In genomic region chr5:25554077-25554476, GRCh38 we compare ENCODE assay signal across 23 cellular contexts.
DNase-seq lines count a peak whose midpoint lies in the region; ATAC-seq, FAIRE-seq and TF ChIP-seq lines count a peak whose summit lies in the region.
"Had no signal": no experiment of that assay in that cellular context is flagged by ENCODE, and none has a peak within 500 bp of the region (broad histone marks: within the 10 kb centered on the region; RNA-seq: fewer than 3 reads in every experiment).

No MANE protein-coding gene starts in this region.

- no peak overlapping the region for H3K4me3 ChIP-seq in spleen

- TF ChIP-seq CTCF in progenitor cell of endocrine pancreas (IDR thresholded peaks at IDR 0.05; ENCODE audit: unreplicated experiment) (no peak), spleen (IDR thresholded peaks at IDR 0.05 in 8 of 11, conservative IDR thresholded peaks at IDR 0.05 in 3 of 11) (no peak)

- intact Hi-C loops in sciatic nerve (cut with DNase I) (no loop called here), spleen (cut with DNase I; ENCODE audit: low total_unique reads) (no loop called here)

- no peak overlapping the region for H3K4me3 Mint-ChIP-seq in progenitor cell of endocrine pancreas (ENCODE audit: low read depth)
- H3K4me3 Mint-ChIP-seq in immature natural killer cell, result no peak overlapping the region
- H3K4me3 Mint-ChIP-seq: CD4-positive, CD25-positive, alpha-beta regulatory T cell; CD8-positive, alpha-beta memory T cell; HFFc6 had no signal

- in situ Hi-C loops in SK-MEL-5 (cut with HindIII; ENCODE audit: low pct_unique_long_range_greater_than_20kb, low sequenced_read_pairs), result no loop called here

- peak; percentile 15 for FAIRE-seq in H54 (lab: Jason Lieb, UNC)
- FAIRE-seq: GM12892, GM18507 had no signal

- H3K9me3 ChIP-seq in spleen, result peaks cover 0 to 6% (median 0%) of the 10 kb centered on the region in 8 donors
- H3K9me3 ChIP-seq: BE2C had no signal

- H3K36me3 Mint-ChIP-seq in progenitor cell of endocrine pancreas (ENCODE audit: insufficient read depth), result no peaks in the 10 kb centered on the region
- no peaks in the 10 kb centered on the region for H3K36me3 Mint-ChIP-seq in immature natural killer cell
- H3K36me3 Mint-ChIP-seq: CD4-positive, CD25-positive, alpha-beta regulatory T cell; CD8-positive, alpha-beta memory T cell had no signal

- H3K27ac ChIP-seq in spleen, result no peak overlapping the region
- H3K27ac ChIP-seq: HL-60 had no signal

- H3K36me3 ChIP-seq in spleen, result no peaks in the 10 kb centered on the region
- H3K36me3 ChIP-seq: BE2C had no signal

- no peaks in the 10 kb centered on the region for H3K27me3 ChIP-seq in spleen (replicated peaks in 1 of 7)
- H3K27me3 ChIP-seq: BE2C had no signal

- ATAC-seq in sciatic nerve, result no peak
- ATAC-seq: HCT116 had no signal

- no peaks in the 10 kb centered on the region for H3K4me1 Mint-ChIP-seq in progenitor cell of endocrine pancreas (ENCODE audit: low read depth)
- no peaks in the 10 kb centered on the region for H3K4me1 Mint-ChIP-seq in immature natural killer cell
- H3K4me1 Mint-ChIP-seq: CD4-positive, CD25-positive, alpha-beta regulatory T cell; CD8-positive, alpha-beta memory T cell had no signal

- DNase-seq in H54 (ENCODE audit: insufficient read length, low spot score), result no peak
- peak; percentile 55 for DNase-seq in SK-MEL-5 (ENCODE audit: low read depth, low spot score)
- peak; percentile 7 for DNase-seq in iPS-NIHi11 (ENCODE audit: low spot score)
- DNase-seq in progenitor cell of endocrine pancreas (ENCODE audit: low spot score, unreplicated experiment), result no peak
- DNase-seq in immature natural killer cell, result no peak
- no peak for DNase-seq in sciatic nerve (ENCODE audit: low spot score)
- DNase-seq in spleen, result no peak
- DNase-seq: ACHN; BE2C; C1 segment of cervical spinal cord; CD4-positive, CD25-positive, alpha-beta regulatory T cell; CD8-positive, alpha-beta memory T cell; COR-L47; DMS 273 treated with DMSO at 0.1 percent for 48 hours; DMS53; DND-41; EL; GOT3; HFFc6 had no signal

- WGBS in spleen, 5 donors, result 63 to 91% (median 82%) methylated on average over 2 of the region's 2 CpGs

- H3K4me1 ChIP-seq in spleen, result no peaks in the 10 kb centered on the region
- H3K4me1 ChIP-seq: BE2C had no signal

- H3K9me3 Mint-ChIP-seq in progenitor cell of endocrine pancreas (ENCODE audit: low read depth) (no peaks in the 10 kb centered on the region), immature natural killer cell (peaks cover 6 to 24% (median 11%) of the 10 kb centered on the region in 6 donors)

- no peaks in the 10 kb centered on the region for H3K27me3 Mint-ChIP-seq in progenitor cell of endocrine pancreas
- peaks cover 0 to 2% (median 0%) of the 10 kb centered on the region in 3 donors for H3K27me3 Mint-ChIP-seq in immature natural killer cell (ENCODE audit: low read depth in 3 of 3)
- H3K27me3 Mint-ChIP-seq: CD4-positive, CD25-positive, alpha-beta regulatory T cell; CD8-positive, alpha-beta memory T cell had no signal

- H3K27ac Mint-ChIP-seq in progenitor cell of endocrine pancreas (peak overlapping the region; percentile 69), immature natural killer cell (no peak overlapping the region)
- H3K27ac Mint-ChIP-seq: CD4-positive, CD25-positive, alpha-beta regulatory T cell; CD8-positive, alpha-beta memory T cell; HFFc6 had no signal

- TF ChIP-seq POLR2A in H54 (IDR thresholded peaks at IDR 0.05; ENCODE audit: low read depth, low read length) (no peak), spleen (IDR thresholded peaks at IDR 0.05) (no peak)

Comparison
In these comparisons a context has a peak if more than half of its experiments do, and no peak if none do; other contexts are left out.
1. DNase-seq: peak in SK-MEL-5 (single experiment) and iPS-NIHi11 (single experiment); none in H54 (single experiment), progenitor cell of endocrine pancreas (single experiment), immature natural killer cell (0 of 3), sciatic nerve (single experiment) and spleen (single experiment).